8 cellular contexts compared by ENCODE assay signal in the genomic region with DNA sequence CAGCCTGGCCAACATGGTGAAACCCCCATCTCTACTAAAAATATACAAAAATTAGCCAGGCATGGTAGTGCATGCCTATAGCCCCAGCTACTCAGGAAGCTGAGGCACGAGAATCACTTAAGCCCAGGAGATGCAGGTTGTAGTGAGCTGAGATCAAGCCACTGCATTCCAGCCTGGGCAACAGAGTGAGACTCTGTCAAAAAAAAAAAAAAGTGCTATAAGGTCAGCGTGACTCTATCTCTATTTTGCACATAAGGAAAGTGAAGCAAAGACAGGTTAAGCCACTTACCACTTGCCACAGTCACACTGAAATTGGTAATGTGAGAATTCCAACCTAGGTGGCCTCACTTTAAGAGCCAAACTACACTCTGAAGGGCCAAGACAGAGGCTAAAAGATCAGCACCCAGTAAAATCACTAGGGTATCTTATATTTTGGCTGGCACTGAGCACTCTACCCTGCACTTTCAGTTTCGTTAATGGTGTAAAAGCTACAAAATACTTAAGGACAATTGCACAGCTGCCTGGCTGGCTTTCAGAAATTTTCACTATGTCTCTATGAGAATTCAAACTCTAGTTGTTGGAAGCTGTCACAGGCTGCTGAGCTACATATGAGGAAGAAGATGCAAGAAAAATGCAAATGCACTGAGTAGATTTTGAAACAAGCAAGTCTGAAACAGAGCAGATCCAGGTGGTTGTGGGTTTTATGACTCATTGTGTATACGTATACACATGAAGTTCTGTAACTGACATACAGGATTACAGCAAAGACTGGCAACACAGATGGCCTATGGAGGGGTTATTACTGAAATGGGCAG. TPM values are rescaled to one million over a fixed set of nuclear protein-coding genes. Genes with fewer than 3 reads are reported as not detected.
DNase-seq lines count a peak whose midpoint lies in the region; ATAC-seq and TF ChIP-seq lines count a peak whose summit lies in the region.

No MANE protein-coding gene starts in this region.

- H3K27ac Mint-ChIP-seq in naive thymus-derived CD4-positive, alpha-beta T cell = peak overlapping the region; percentile 58 to 95 (median 84)

- dilution Hi-C loops in mammary epithelial cell (cut with HindIII; ENCODE audit: low sequenced_read_pairs) = no loop called here

- BruUV-seq in mammary epithelial cell (replicated peaks; lab: Mats Ljungman, UMichigan) = no TSS peak

- POLR2A ChIA-PET in naive thymus-derived CD4-positive, alpha-beta T cell (lab: Charles Lee) = interaction anchor here (0.6 to 2.3 kb wide), 10 partner anchors 9 to 81 kb away, joined by 3 to 12 read pairs (median 5); partner anchors contain the start of genes EPM2AIP1, MLH1 and TRANK1

- peak; percentile 91 to 94 for DNase-seq in AML-193 (lab: John Stamatoyannopoulos, UW)
- DNase-seq in mammary epithelial cell = peak; percentile 81
- peak in 7 of 9 donors; percentile 31 to 80 (median 50) for DNase-seq in naive thymus-derived CD4-positive, alpha-beta T cell
- DNase-seq in NCI-H446 treated with DMSO at 0.1 percent for 48 hours (lab: John Stamatoyannopoulos, UW) = no peak
- DNase-seq in ecto neural progenitor cell (ENCODE audit: low spot score) = no peak

- H3K27ac ChIP-seq in OCI-LY3 (ENCODE audit: low read length) = peak overlapping the region; percentile 97
- H3K27ac ChIP-seq in mammary epithelial cell (ENCODE audit: insufficient read depth, low read depth, low read length) = no peak overlapping the region
- H3K27ac ChIP-seq in naive thymus-derived CD4-positive, alpha-beta T cell (ENCODE audit: low read depth, low read length) = peak overlapping the region; percentile 68

- peaks cover 24 to 48% (median 46%) of the 10 kb centered on the region in 7 donors for H3K4me1 Mint-ChIP-seq in naive thymus-derived CD4-positive, alpha-beta T cell

- CTCF ChIA-PET in mammary epithelial cell (lab: Charles Lee; ENCODE audit: low non-redundant PET) = interaction anchor here (0.6 kb wide), 1 partner anchor 28 kb away, joined by 3 read pairs; no protein-coding TSS in a partner anchor
- CTCF ChIA-PET in naive thymus-derived CD4-positive, alpha-beta T cell (lab: Charles Lee) = interaction anchor here (1.0 to 2.0 kb wide), 2 partner anchors 20 to 41 kb away, joined by 3 to 5 read pairs; no protein-coding TSS in a partner anchor

- H3K27me3 ChIP-seq in OCI-LY3 (ENCODE audit: low read depth, low read length) = no peaks in the 10 kb centered on the region
- H3K27me3 ChIP-seq in mammary epithelial cell (ENCODE audit: insufficient read depth, low read length) = no peaks in the 10 kb centered on the region
- H3K27me3 ChIP-seq in naive thymus-derived CD4-positive, alpha-beta T cell (ENCODE audit: control insufficient read depth in 2 of 2, insufficient read depth in 2 of 2, low read length in 2 of 2) = no peaks in the 10 kb centered on the region

- H2AFZ ChIP-seq in OCI-LY3 (ENCODE audit: low read depth, low read length) (no peak overlapping the region), mammary epithelial cell (ENCODE audit: low read depth, low read length) (peak overlapping the region; percentile 7)

- H3K36me3 ChIP-seq in OCI-LY3 (replicated peaks; ENCODE audit: low read depth, low read length) (no peaks in the 10 kb centered on the region), mammary epithelial cell (ENCODE audit: insufficient read depth, low read length) (no peaks in the 10 kb centered on the region)
- H3K36me3 ChIP-seq in naive thymus-derived CD4-positive, alpha-beta T cell (ENCODE audit: control insufficient read depth in 2 of 3, insufficient read depth in 3 of 3, low read length in 3 of 3) = no peaks in the 10 kb centered on the region

- H3K4me3 ChIP-seq in OCI-LY3 (ENCODE audit: low read length) (peak overlapping the region; percentile 60), mammary epithelial cell (replicated peaks in 1 of 3; ENCODE audit: insufficient read depth in 1 of 3, low read depth in 2 of 3, low read length in 3 of 3) (peak overlapping the region in 1 of 3 experiments; percentile 17)
- H3K4me3 ChIP-seq in naive thymus-derived CD4-positive, alpha-beta T cell (ENCODE audit: low read length) = peak overlapping the region; percentile 47

- H4K20me1 ChIP-seq in OCI-LY3 (ENCODE audit: insufficient read depth, low read length) (no peaks in the 10 kb centered on the region), mammary epithelial cell (ENCODE audit: insufficient read depth, low read length) (no peaks in the 10 kb centered on the region)

- ATAC-seq in GM18520 (IDR thresholded peaks at IDR 0.05; ENCODE audit: unreplicated experiment) (peak; percentile 94), HG02981 (IDR thresholded peaks at IDR 0.05; ENCODE audit: unreplicated experiment) (peak; percentile 92)
- peak; percentile 88 for ATAC-seq in naive thymus-derived CD4-positive, alpha-beta T cell

- H3K9ac ChIP-seq in OCI-LY3 (ENCODE audit: low read length) (peak overlapping the region; percentile 78), mammary epithelial cell (ENCODE audit: insufficient read depth, low read length) (no peak overlapping the region)

- TF ChIP-seq CTCF in OCI-LY3 (IDR thresholded peaks at IDR 0.05; ENCODE audit: low read depth, low read length) (no peak), mammary epithelial cell (conservative IDR thresholded peaks at IDR 0.05 in 1 of 2, IDR thresholded peaks at IDR 0.05 in 1 of 2; ENCODE audit: extremely low read depth in 1 of 2, insufficient read depth in 1 of 2, low read depth in 1 of 2, low read length in 2 of 2) (no peak)

- H3K4me3 Mint-ChIP-seq in naive thymus-derived CD4-positive, alpha-beta T cell = peak overlapping the region; percentile 5 to 81 (median 74)

- H3K9me3 ChIP-seq in OCI-LY3 (ENCODE audit: insufficient read depth, low read length) (no peaks in the 10 kb centered on the region), mammary epithelial cell (replicated peaks; ENCODE audit: insufficient read depth, low read length) (no peaks in the 10 kb centered on the region)
- no peaks in the 10 kb centered on the region for H3K9me3 ChIP-seq in naive thymus-derived CD4-positive, alpha-beta T cell (ENCODE audit: control insufficient read depth in 2 of 3, low read length in 3 of 3)

- peaks cover 0 to 2% (median 0%) of the 10 kb centered on the region in 5 donors for H3K27me3 Mint-ChIP-seq in naive thymus-derived CD4-positive, alpha-beta T cell

- peaks cover 0 to 5% (median 0%) of the 10 kb centered on the region in 5 donors for H3K36me3 Mint-ChIP-seq in naive thymus-derived CD4-positive, alpha-beta T cell

- H3K79me2 ChIP-seq in OCI-LY3 (ENCODE audit: low read length) (peaks cover 14% of the 10 kb centered on the region), mammary epithelial cell (ENCODE audit: insufficient read depth, low read length) (no peaks in the 10 kb centered on the region)

- peak overlapping the region; percentile 76 for H3K4me2 ChIP-seq in OCI-LY3 (ENCODE audit: low read length)
- peak overlapping the region; percentile 70 for H3K4me2 ChIP-seq in mammary epithelial cell (ENCODE audit: insufficient read depth, low read depth, low read length)

- intact Hi-C loops in mammary epithelial cell (cut with micrococcal nuclease) = no loop called here
- intact Hi-C loops in naive thymus-derived CD4-positive, alpha-beta T cell (cut with micrococcal nuclease) = loop anchor here (1.0 kb wide), 6 partner anchors 10 to 81 kb away; partner anchors contain the start of genes EPM2AIP1 (in 2 of the 2) and MLH1 (in 2 of the 2)

- in situ Hi-C loops in mammary epithelial cell (cut with MboI; ENCODE audit: low sequenced_read_pairs in 2 of 2) = no loop called here

- 65% methylated on average over 4 of the region's 4 CpGs for WGBS in mammary epithelial cell (ENCODE audit: low coverage, missing lambda C conversion rate)

- H3K4me1 ChIP-seq in OCI-LY3 (ENCODE audit: low read length) (peaks cover 74% of the 10 kb centered on the region), mammary epithelial cell (ENCODE audit: insufficient read depth, low read length) (peaks cover 19% of the 10 kb centered on the region)
- H3K4me1 ChIP-seq in naive thymus-derived CD4-positive, alpha-beta T cell (ENCODE audit: control insufficient read depth in 2 of 2, insufficient read depth in 2 of 2, low read length in 2 of 2) = peaks cover 24 to 28% of the 10 kb centered on the region in 2 donors

- no peaks in the 10 kb centered on the region for H3K9me3 Mint-ChIP-seq in naive thymus-derived CD4-positive, alpha-beta T cell

RNA-seq across cellular contexts. Expression of gene TRANK1, which starts 32.7 kb away (rescaled TPM):
- 1 to 10 TPM; 1.4 to 3.0 TPM for total RNA-seq in mammary epithelial cell
- polyA plus RNA-seq in mammary epithelial cell = 0.09 TPM
- not detected for polyA minus RNA-seq in mammary epithelial cell
- 100 to 1,000 TPM in 2 of 5 experiments, 10 to 100 TPM in 3; 64.3 to 113 (median 82.6) TPM for total RNA-seq in naive thymus-derived CD4-positive, alpha-beta T cell
- 10 to 100 TPM; 29.6 to 45.2 TPM for polyA plus RNA-seq in naive thymus-derived CD4-positive, alpha-beta T cell

Comparison
In these comparisons a context has a peak if more than half of its experiments do, and no peak if none do; other contexts are left out.
1. DNase-seq: peak in AML-193 (2 of 2), mammary epithelial cell (single experiment) and naive thymus-derived CD4-positive, alpha-beta T cell (7 of 9); none in NCI-H446 treated with DMSO at 0.1 percent for 48 hours (single experiment) and ecto neural progenitor cell (single experiment).
2. RNA of gene TRANK1, which starts 32.7 kb away (total RNA-seq): 64.3 to 113 TPM in naive thymus-derived CD4-positive, alpha-beta T cell; 1.4 to 3.0 TPM in mammary epithelial cell; every median in the first group is over 10 times any median in the second.
3. Peak in every context shown above with its lines, with median percentiles within 50 percentile points of each other: ATAC-seq.